In the genomic region with DNA sequence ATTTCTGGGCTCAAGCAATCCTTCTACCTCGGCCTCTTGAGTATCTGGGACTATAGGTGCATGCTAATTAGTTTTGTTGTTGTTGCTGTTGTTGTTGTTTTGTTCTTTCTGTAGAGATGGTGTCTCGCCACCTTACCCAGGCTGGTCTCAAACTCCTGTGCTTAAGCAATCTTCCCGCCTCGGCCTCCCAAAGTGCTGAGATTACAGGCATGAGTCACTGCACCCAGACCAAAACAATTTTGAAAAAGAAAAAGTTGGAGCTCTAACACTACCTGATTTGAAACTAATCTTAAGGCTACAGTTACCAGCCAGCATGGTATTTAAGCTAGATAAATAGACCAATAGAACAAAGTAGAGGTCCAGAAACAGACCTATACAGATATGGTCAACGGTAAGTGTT, we compare ENCODE assay signal across 17 cellular contexts. TPM values are rescaled to one million over a fixed set of nuclear protein-coding genes. Genes with fewer than 3 reads are reported as not detected.
DNase-seq lines count a peak whose midpoint lies in the region; ATAC-seq, FAIRE-seq and TF ChIP-seq lines count a peak whose summit lies in the region.
"Had no signal": no experiment of that assay in that cellular context is flagged by ENCODE, and none has a peak within 500 bp of the region (broad histone marks: within the 10 kb centered on the region; RNA-seq: fewer than 3 reads in every experiment).

No MANE protein-coding gene starts in this region.

- peaks cover 16% of the 10 kb centered on the region for H3K79me2 ChIP-seq in HepG2 (ENCODE audit: insufficient read depth, low read length)

- H3K36me3 ChIP-seq in HepG2 (replicated peaks in 1 of 2; ENCODE audit: control insufficient read depth in 1 of 2, insufficient read depth in 2 of 2, low read length in 2 of 2) = peaks cover 1 to 17% of the 10 kb centered on the region in 2 experiments; a peak in 1 of 5 replicates

- no peak for TF ChIP-seq POLR2A in HepG2 (IDR thresholded peaks at IDR 0.05; ENCODE audit: insufficient read depth in 1 of 2, low read depth in 2 of 2, low read length in 2 of 2)

- CTCF ChIA-PET in HepG2 (lab: Yijun Ruan, JAX; ENCODE audit: low intra/inter-chr PET ratio, low total read pairs) = no interaction called here

- H3K27ac Mint-ChIP-seq in activated naive CD8-positive, alpha-beta T cell treated with anti-CD3 and anti-CD28 coated beads, Interleukin-2, amount 50 U/mL, for 24 hours = peak overlapping the region; percentile 41

- H3K27me3 ChIP-seq in dorsolateral prefrontal cortex = no peaks in the 10 kb centered on the region
- no peaks in the 10 kb centered on the region for H3K27me3 ChIP-seq in HepG2 (ENCODE audit: control insufficient read depth in 1 of 2, insufficient read depth in 2 of 2, low read length in 2 of 2)
- H3K27me3 ChIP-seq: SJCRH30, upper lobe of left lung had no signal

- intact Hi-C loops in Right ventricle myocardium superior (cut with DNase I) (no loop called here), left ventricle myocardium superior (cut with micrococcal nuclease) (no loop called here), dorsolateral prefrontal cortex (cut with DNase I) (no loop called here), HepG2 (cut with micrococcal nuclease; ENCODE audit: unreplicated experiment) (no loop called here)

- no peaks in the 10 kb centered on the region for H3K27me3 Mint-ChIP-seq in activated naive CD8-positive, alpha-beta T cell treated with anti-CD3 and anti-CD28 coated beads, Interleukin-2, amount 50 U/mL, for 24 hours

- TF ChIP-seq CTCF in foreskin fibroblast (IDR thresholded peaks at IDR 0.05; ENCODE audit: low read depth, low read length) (no peak), dorsolateral prefrontal cortex (IDR thresholded peaks at IDR 0.05 in 54 of 56, conservative IDR thresholded peaks at IDR 0.05 in 2 of 56; ENCODE audit: low read depth in 1 of 56, partially characterized antibody in 56 of 56) (no peak), HepG2 (CRISPR knock-in tag; IDR thresholded peaks at IDR 0.05) (no peak), GM10266 (IDR thresholded peaks at IDR 0.05; ENCODE audit: control insufficient read depth, insufficient read depth, low read depth, missing control alignments) (no peak)

- H3K27ac ChIP-seq in dorsolateral prefrontal cortex (no peak overlapping the region), HepG2 (ENCODE audit: extremely low read length, insufficient read depth, low read length) (no peak overlapping the region)
- H3K27ac ChIP-seq: SJCRH30, upper lobe of left lung had no signal

- no peaks in the 10 kb centered on the region for H3K9me3 ChIP-seq in HepG2 (ENCODE audit: low read length)
- H3K9me3 ChIP-seq: SJCRH30, upper lobe of left lung had no signal

- H3K9me3 Mint-ChIP-seq in activated naive CD8-positive, alpha-beta T cell treated with anti-CD3 and anti-CD28 coated beads, Interleukin-2, amount 50 U/mL, for 24 hours = no peaks in the 10 kb centered on the region

- peaks cover 55% of the 10 kb centered on the region for H3K4me1 Mint-ChIP-seq in activated naive CD8-positive, alpha-beta T cell treated with anti-CD3 and anti-CD28 coated beads, Interleukin-2, amount 50 U/mL, for 24 hours

- H3K4me3 Mint-ChIP-seq in activated naive CD8-positive, alpha-beta T cell treated with anti-CD3 and anti-CD28 coated beads, Interleukin-2, amount 50 U/mL, for 24 hours = no peak overlapping the region

- FAIRE-seq in HepG2 (lab: Jason Lieb, UNC) = no peak
- FAIRE-seq: endometrium had no signal

- no peak overlapping the region for H2AFZ ChIP-seq in HepG2 (ENCODE audit: low read length)

- TF ChIP-seq EP300 in HepG2 (IDR thresholded peaks at IDR 0.05; ENCODE audit: low read depth in 2 of 2, low read length in 2 of 2) (no peak), HepG2 (CRISPR knock-in tag; IDR thresholded peaks at IDR 0.05; ENCODE audit: borderline replicate concordance) (no peak)

- no peak overlapping the region for H3K4me2 ChIP-seq in HepG2 (ENCODE audit: low read depth, low read length)

- in situ Hi-C loops in HepG2 (cut with HindIII; ENCODE audit: extremely low pct_ligation_motif_present, low pct_unique_long_range_greater_than_20kb) = no loop called here

- peaks cover 25% of the 10 kb centered on the region for H3K36me3 Mint-ChIP-seq in activated naive CD8-positive, alpha-beta T cell treated with anti-CD3 and anti-CD28 coated beads, Interleukin-2, amount 50 U/mL, for 24 hours (ENCODE audit: low read depth)

- no peak overlapping the region for H3K9ac ChIP-seq in HepG2 (ENCODE audit: insufficient read depth, low read depth, low read length)

- H3K4me1 ChIP-seq in HepG2 (ENCODE audit: insufficient read depth, low read length) = no peaks in the 10 kb centered on the region

- ATAC-seq in Right ventricle myocardium superior (ENCODE audit: poor library complexity) (peak; percentile 22), left ventricle myocardium superior (no peak), HepG2 (no peak), HG03354 (IDR thresholded peaks at IDR 0.05; ENCODE audit: poor library complexity, severe bottlenecking, unreplicated experiment) (no peak)
- ATAC-seq in activated naive CD8-positive, alpha-beta T cell treated with anti-CD3 and anti-CD28 coated beads, Interleukin-2, amount 50 U/mL, for 24 hours = no peak

- no peak for TF ChIP-seq RAD21 in HepG2 (CRISPR knock-in tag; IDR thresholded peaks at IDR 0.05)

- H4K20me1 ChIP-seq in HepG2 (ENCODE audit: insufficient read depth, low read length) = peaks cover 6% of the 10 kb centered on the region; the same call in 1 of the 2 replicates

- DNase-seq in Right ventricle myocardium superior = no peak
- DNase-seq in left ventricle myocardium superior = no peak
- no peak for DNase-seq in activated naive CD8-positive, alpha-beta T cell treated with anti-CD3 and anti-CD28 coated beads, Interleukin-2, amount 50 U/mL, for 24 hours
- DNase-seq in foreskin fibroblast = peak; percentile 28 to 61
- no peak for DNase-seq in dorsolateral prefrontal cortex
- DNase-seq in HepG2 (ENCODE audit: low spot score) = no peak
- DNase-seq in GM10266 (ENCODE audit: extremely low spot score) = no peak
- DNase-seq: activated T-cell treated with anti-CD3 and anti-CD28 coated beads for 4 hours, aorta, H7, NCI-H1436, NCI-H510A, posterior cingulate gyrus, SJCRH30, upper lobe of left lung had no signal

- POLR2A ChIA-PET in HepG2 (lab: Yijun Ruan, JAX) = no interaction called here

- 96% methylated on average over 5 of the region's 5 CpGs for WGBS in HepG2 (ENCODE audit: low lambda C conversion rate)

- H3K4me3 ChIP-seq in foreskin fibroblast (ENCODE audit: low read depth in 1 of 2, low read length in 2 of 2) (no peak overlapping the region), dorsolateral prefrontal cortex (no peak overlapping the region), HepG2 (replicated peaks in 1 of 3; ENCODE audit: insufficient read depth in 1 of 3, low read depth in 2 of 3, low read length in 3 of 3) (no peak overlapping the region)
- H3K4me3 ChIP-seq: SJCRH30, upper lobe of left lung had no signal

- no TSS peak for BruUV-seq in HepG2 (replicated peaks; lab: Mats Ljungman, UMichigan)

TF ChIP-seq in HepG2, 621 proteins besides CTCF, POLR2A, EP300 and RAD21 (continues in another document):
- TF ChIP-seq, protein P1, sequence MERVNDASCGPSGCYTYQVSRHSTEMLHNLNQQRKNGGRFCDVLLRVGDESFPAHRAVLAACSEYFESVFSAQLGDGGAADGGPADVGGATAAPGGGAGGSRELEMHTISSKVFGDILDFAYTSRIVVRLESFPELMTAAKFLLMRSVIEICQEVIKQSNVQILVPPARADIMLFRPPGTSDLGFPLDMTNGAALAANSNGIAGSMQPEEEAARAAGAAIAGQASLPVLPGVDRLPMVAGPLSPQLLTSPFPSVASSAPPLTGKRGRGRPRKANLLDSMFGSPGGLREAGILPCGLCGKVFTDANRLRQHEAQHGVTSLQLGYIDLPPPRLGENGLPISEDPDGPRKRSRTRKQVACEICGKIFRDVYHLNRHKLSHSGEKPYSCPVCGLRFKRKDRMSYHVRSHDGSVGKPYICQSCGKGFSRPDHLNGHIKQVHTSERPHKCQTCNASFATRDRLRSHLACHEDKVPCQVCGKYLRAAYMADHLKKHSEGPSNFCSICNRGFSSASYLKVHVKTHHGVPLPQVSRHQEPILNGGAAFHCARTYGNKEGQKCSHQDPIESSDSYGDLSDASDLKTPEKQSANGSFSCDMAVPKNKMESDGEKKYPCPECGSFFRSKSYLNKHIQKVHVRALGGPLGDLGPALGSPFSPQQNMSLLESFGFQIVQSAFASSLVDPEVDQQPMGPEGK (CRISPR knock-in tag; IDR thresholded peaks at IDR 0.05) = no peak
- TF ChIP-seq SALL1 (CRISPR knock-in tag; IDR thresholded peaks at IDR 0.05) = no peak

RNA-seq across cellular contexts. Expression of a gene that starts 29.8 kb away (rescaled TPM):
- total RNA-seq in Right ventricle myocardium superior = 73.0 TPM
- total RNA-seq in left ventricle myocardium superior = 59.8 TPM
- 100 to 1,000 TPM in 22 of 120 experiments, 10 to 100 TPM in 98; 54.6 to 126 (median 91.1) TPM for total RNA-seq in dorsolateral prefrontal cortex
- 30.0 and 49.7 TPM in 2 replicates for total RNA-seq in HepG2 (2016; rRNA removed; fragmentation: Illumina TruSeq; extraction: Trizol)
- total RNA-seq in HepG2 (2016; cell fraction: cytosol; rRNA removed; fragmentation: Illumina TruSeq; extraction: Trizol; ENCODE audit: low read depth) = 4.1 and 5.0 TPM in 2 replicates
- total RNA-seq in HepG2 (2016; cell fraction: insoluble cytoplasmic fraction; rRNA removed; fragmentation: Illumina TruSeq; extraction: Trizol) = 28.3 and 45.9 TPM in 2 replicates
- total RNA-seq in HepG2 (2016; cell fraction: membrane; rRNA removed; fragmentation: Illumina TruSeq; extraction: Trizol) = 6.0 and 6.7 TPM in 2 replicates
- 27.0 and 29.3 TPM in 2 replicates for total RNA-seq in HepG2 (2016; cell fraction: nucleus; rRNA removed; fragmentation: Illumina TruSeq; extraction: Trizol)
- 14.7 and 15.4 TPM in 2 replicates for polyA plus RNA-seq in HepG2 (2011; rRNA removed)
- 11.8 and 17.4 TPM in 2 replicates for polyA plus RNA-seq in HepG2 (2011; cell fraction: cytosol; rRNA removed)
- 10.3 and 14.5 TPM in 2 replicates for polyA plus RNA-seq in HepG2 (2011; cell fraction: nucleus; rRNA removed)
- polyA plus RNA-seq in HepG2 (2012) = 19.7 and 22.5 TPM in 2 replicates
- 1.1 and 1.4 TPM in 2 replicates for polyA plus RNA-seq in HepG2 (2016; cell fraction: cytosol; fragmentation: Illumina TruSeq; extraction: Trizol; ENCODE audit: low read depth)
- 53.6 and 54.5 TPM in 2 replicates for polyA plus RNA-seq in HepG2 (2016; cell fraction: insoluble cytoplasmic fraction; fragmentation: Illumina TruSeq; extraction: Trizol; ENCODE audit: low read depth)
- 3.3 and 3.8 TPM in 2 replicates for polyA plus RNA-seq in HepG2 (2016; cell fraction: membrane; fragmentation: Illumina TruSeq; extraction: Trizol; ENCODE audit: low read depth)
- polyA plus RNA-seq in HepG2 (2016; cell fraction: nucleus; fragmentation: Illumina TruSeq; extraction: Trizol; ENCODE audit: insufficient read depth, low read depth) = 33.7 and 36.9 TPM in 2 replicates
- 21.2 and 58.7 TPM in 2 replicates for polyA minus RNA-seq in HepG2 (2011; rRNA and poly(A)+ RNA removed; ENCODE audit: low replicate concordance)
- polyA minus RNA-seq in HepG2 (2011; cell fraction: cytosol; rRNA and poly(A)+ RNA removed) = 14.3 and 28.6 TPM in 2 replicates
- 25.8 and 29.0 TPM in 2 replicates for polyA minus RNA-seq in HepG2 (2011; cell fraction: nucleus; rRNA and poly(A)+ RNA removed)

Comparison
In these comparisons a context has a peak if more than half of its experiments do, and no peak if none do; other contexts are left out.
1. DNase-seq: peak in foreskin fibroblast (2 of 2); none in Right ventricle myocardium superior (single experiment), left ventricle myocardium superior (single experiment), activated naive CD8-positive, alpha-beta T cell treated with anti-CD3 and anti-CD28 coated beads, Interleukin-2, amount 50 U/mL, for 24 hours (single experiment), dorsolateral prefrontal cortex (0 of 10), HepG2 (single experiment) and GM10266 (single experiment).